ENCODE assay signal across 32 cellular contexts in the genomic region with DNA sequence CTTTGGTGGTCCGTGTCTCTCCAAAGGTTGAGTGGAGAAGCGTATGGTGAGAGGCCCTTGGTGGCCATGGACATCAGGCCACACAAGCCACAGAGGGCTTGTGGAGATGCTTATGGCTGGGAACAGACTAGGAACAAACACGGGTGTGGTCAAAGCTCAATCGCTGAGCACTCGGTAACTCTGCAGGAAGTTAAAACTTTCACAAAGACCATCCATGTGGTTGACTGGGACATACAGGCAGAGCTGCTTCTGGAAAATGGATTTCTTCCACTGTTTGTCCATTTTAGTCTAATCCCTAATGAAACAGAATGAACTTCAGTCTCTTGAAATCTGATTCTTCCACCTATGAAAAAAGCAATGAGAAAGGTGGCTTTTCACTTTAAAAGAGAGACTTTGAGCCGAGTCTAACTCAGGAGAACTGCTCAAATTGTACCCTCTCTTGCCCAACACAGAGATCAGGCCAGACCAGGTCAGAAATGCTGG. TPM values are rescaled to one million over a fixed set of nuclear protein-coding genes. Genes with fewer than 3 reads are reported as not detected.
"Had no signal": no experiment of that assay in that cellular context is flagged by ENCODE, and none has a peak within 500 bp of the region (broad histone marks: within the 10 kb centered on the region; RNA-seq: fewer than 3 reads in every experiment).

No MANE protein-coding gene starts in this region.

- H3K4me1 Mint-ChIP-seq: activated CD4-positive, alpha-beta T cell treated with anti-CD3 and anti-CD28 coated beads for 36 hours; activated CD8-positive, alpha-beta memory T cell treated with anti-CD3 and anti-CD28 coated beads, Interleukin-2, amount 10 ng/mL, durations not matched to agents 7 days and 5 days; activated T-helper 17 cell treated with anti-CD3 and anti-CD28 coated beads, Interleukin-2, amount 50 U/mL, for 72 hours had no signal

- H3K27ac ChIP-seq: body of pancreas, esophagus squamous epithelium, gastroesophageal sphincter had no signal

- H3K27me3 Mint-ChIP-seq: activated CD4-positive, alpha-beta memory T cell treated with anti-CD3 and anti-CD28 coated beads for 36 hours; activated CD4-positive, alpha-beta T cell treated with anti-CD3 and anti-CD28 coated beads for 36 hours; activated CD4-positive, alpha-beta T cell treated with anti-CD3 and anti-CD28 coated beads, Interleukin-2, amount 10 ng/mL, durations not matched to agents 24 days and 14 days; activated CD8-positive, alpha-beta memory T cell treated with anti-CD3 and anti-CD28 coated beads, Interleukin-2, amount 10 ng/mL, durations not matched to agents 7 days and 5 days; activated naive CD8-positive, alpha-beta T cell; activated T-cell treated with anti-CD3 and anti-CD28 coated beads, Interleukin-2, amount 50 U/mL, for 24 hours; activated T-helper 17 cell treated with anti-CD3 and anti-CD28 coated beads, Interleukin-2, amount 50 U/mL, for 72 hours; effector memory CD8-positive, alpha-beta T cell had no signal

- H3K4me3 ChIP-seq: body of pancreas, esophagus squamous epithelium, gastroesophageal sphincter had no signal

- H3K27me3 ChIP-seq: body of pancreas, esophagus squamous epithelium, gastroesophageal sphincter had no signal

- FAIRE-seq: colon had no signal

- H3K9me3 ChIP-seq: body of pancreas, esophagus squamous epithelium, gastroesophageal sphincter had no signal

- DNase-seq: activated CD4-positive, alpha-beta memory T cell treated with anti-CD3 and anti-CD28 coated beads for 36 hours; activated CD4-positive, alpha-beta T cell treated with anti-CD3 and anti-CD28 coated beads for 36 hours; activated CD4-positive, alpha-beta T cell treated with anti-CD3 and anti-CD28 coated beads, Interleukin-2, amount 10 ng/mL, durations not matched to agents 24 days and 14 days; activated CD4-positive, CD25-positive, alpha-beta regulatory T cell; activated CD4-positive, CD25-positive, alpha-beta regulatory T cell treated with anti-CD3 and anti-CD28 coated beads, Interleukin-2, amount 50 U/mL, for 72 hours; activated CD8-positive, alpha-beta memory T cell treated with anti-CD3 and anti-CD28 coated beads, Interleukin-2, amount 10 ng/mL, durations not matched to agents 7 days and 5 days; activated CD8-positive, alpha-beta memory T cell treated with anti-CD3 and anti-CD28 coated beads, Interleukin-2, amount 50 U/mL, for 4 hours; activated CD8-positive, alpha-beta T cell treated with anti-CD3 and anti-CD28 coated beads, Interleukin-2, amount 10 ng/mL, durations not matched to agents 7 days and 5 days; activated effector memory CD4-positive, alpha-beta T cell treated with Interleukin-2 at 50 U/mL for 16 hours; activated gamma-delta T cell treated with Interleukin-2 at 50 U/mL for 16 hours; activated naive CD4-positive, alpha-beta T cell treated with anti-CD3 and anti-CD28 coated beads, Interleukin-2, amount 50 U/mL, for 16 hours; activated naive CD4-positive, alpha-beta T cell treated with Interleukin-2 at 50 U/mL for 16 hours; activated T-cell treated with anti-CD3 and anti-CD28 coated beads, Interleukin-2, amount 50 U/mL, for 24 hours; amniotic stem cell; anterior cingulate cortex; body of pancreas; caudate nucleus; cortex of kidney; dermis blood vessel endothelial cell; effector CD4-positive, alpha-beta T cell; effector memory CD8-positive, alpha-beta T cell; erythroblast; esophagus squamous epithelium; foreskin melanocyte; T-helper 1 cell; T-helper 2 cell had no signal

- H3K4me3 Mint-ChIP-seq: activated CD4-positive, alpha-beta memory T cell treated with anti-CD3 and anti-CD28 coated beads for 36 hours; activated CD4-positive, alpha-beta T cell treated with anti-CD3 and anti-CD28 coated beads for 36 hours; activated CD4-positive, alpha-beta T cell treated with anti-CD3 and anti-CD28 coated beads, Interleukin-2, amount 10 ng/mL, durations not matched to agents 24 days and 14 days; activated CD8-positive, alpha-beta memory T cell treated with anti-CD3 and anti-CD28 coated beads, Interleukin-2, amount 10 ng/mL, durations not matched to agents 7 days and 5 days; activated CD8-positive, alpha-beta T cell treated with anti-CD3 and anti-CD28 coated beads, Interleukin-2, amount 10 ng/mL, durations not matched to agents 7 days and 5 days; activated naive CD8-positive, alpha-beta T cell; activated T-cell treated with anti-CD3 and anti-CD28 coated beads, Interleukin-2, amount 50 U/mL, for 24 hours; activated T-helper 17 cell treated with anti-CD3 and anti-CD28 coated beads, Interleukin-2, amount 50 U/mL, for 72 hours; effector memory CD8-positive, alpha-beta T cell had no signal

- H3K27ac Mint-ChIP-seq: activated CD4-positive, alpha-beta memory T cell treated with anti-CD3 and anti-CD28 coated beads for 36 hours; activated CD4-positive, alpha-beta T cell treated with anti-CD3 and anti-CD28 coated beads for 36 hours; activated CD4-positive, alpha-beta T cell treated with anti-CD3 and anti-CD28 coated beads, Interleukin-2, amount 10 ng/mL, durations not matched to agents 24 days and 14 days; activated CD8-positive, alpha-beta memory T cell treated with anti-CD3 and anti-CD28 coated beads, Interleukin-2, amount 10 ng/mL, durations not matched to agents 7 days and 5 days; activated CD8-positive, alpha-beta T cell treated with anti-CD3 and anti-CD28 coated beads, Interleukin-2, amount 10 ng/mL, durations not matched to agents 7 days and 5 days; activated naive CD8-positive, alpha-beta T cell; activated T-cell treated with anti-CD3 and anti-CD28 coated beads, Interleukin-2, amount 50 U/mL, for 24 hours; activated T-helper 17 cell treated with anti-CD3 and anti-CD28 coated beads, Interleukin-2, amount 50 U/mL, for 72 hours; effector memory CD8-positive, alpha-beta T cell had no signal

- H3K9me3 Mint-ChIP-seq: activated CD4-positive, alpha-beta memory T cell treated with anti-CD3 and anti-CD28 coated beads for 36 hours; activated CD4-positive, alpha-beta T cell treated with anti-CD3 and anti-CD28 coated beads, Interleukin-2, amount 10 ng/mL, durations not matched to agents 24 days and 14 days; activated T-cell treated with anti-CD3 and anti-CD28 coated beads, Interleukin-2, amount 50 U/mL, for 24 hours; activated T-helper 17 cell treated with anti-CD3 and anti-CD28 coated beads, Interleukin-2, amount 50 U/mL, for 72 hours; effector memory CD8-positive, alpha-beta T cell had no signal

- H3K4me1 ChIP-seq: esophagus squamous epithelium, gastroesophageal sphincter had no signal

- ATAC-seq: activated CD4-positive, alpha-beta T cell treated with anti-CD3 and anti-CD28 coated beads for 36 hours; activated CD8-positive, alpha-beta memory T cell treated with anti-CD3 and anti-CD28 coated beads, Interleukin-2, amount 10 ng/mL, durations not matched to agents 7 days and 5 days; activated CD8-positive, alpha-beta T cell treated with anti-CD3 and anti-CD28 coated beads, Interleukin-2, amount 10 ng/mL, durations not matched to agents 7 days and 5 days; activated T-helper 17 cell treated with anti-CD3 and anti-CD28 coated beads, Interleukin-2, amount 50 U/mL, for 72 hours; body of pancreas; effector memory CD8-positive, alpha-beta T cell; gastroesophageal sphincter had no signal

RNA-seq across cellular contexts. Expression of a gene that starts 17.7 kb away (rescaled TPM):
- total RNA-seq: activated CD8-positive, alpha-beta memory T cell treated with anti-CD3 and anti-CD28 coated beads for 36 hours; activated CD8-positive, alpha-beta memory T cell treated with anti-CD3 and anti-CD28 coated beads, Interleukin-2, amount 10 ng/mL, durations not matched to agents 7 days and 5 days; activated CD8-positive, alpha-beta T cell treated with anti-CD3 and anti-CD28 coated beads, Interleukin-2, amount 10 ng/mL, durations not matched to agents 7 days and 5 days had no signal
- polyA plus RNA-seq: fibroblast of lung had no signal
